ENCODE assay signal across 16 cellular contexts in genomic region chrY:7448691-7449090, GRCh38.
DNase-seq lines count a peak whose midpoint lies in the region; ATAC-seq and TF ChIP-seq lines count a peak whose summit lies in the region.
"Had no signal": no experiment of that assay in that cellular context is flagged by ENCODE, and none has a peak within 500 bp of the region (broad histone marks: within the 10 kb centered on the region; RNA-seq: fewer than 3 reads in every experiment).

No MANE protein-coding gene starts in this region.

- H3K9me3 ChIP-seq in suprapubic skin: no peaks in the 10 kb centered on the region
- H3K9me3 ChIP-seq in MG63: no peaks in the 10 kb centered on the region

- TF ChIP-seq POLR2A in suprapubic skin (IDR thresholded peaks at IDR 0.05): no peak

- H3K36me3 ChIP-seq in suprapubic skin (no peaks in the 10 kb centered on the region), MG63 (no peaks in the 10 kb centered on the region)

- POLR2A ChIA-PET in RWPE1 (lab: Yijun Ruan, JAX; ENCODE audit: low non-redundant PET): no interaction called here

- no peaks in the 10 kb centered on the region for H3K27me3 ChIP-seq in suprapubic skin
- no peaks in the 10 kb centered on the region for H3K27me3 ChIP-seq in MG63

- no peak overlapping the region for H3K4me3 ChIP-seq in AG10803 (ENCODE audit: low read length)
- no peak overlapping the region for H3K4me3 ChIP-seq in suprapubic skin
- H3K4me3 ChIP-seq in MG63: no peak overlapping the region
- H3K4me3 ChIP-seq: GM12878 had no signal

- CTCF ChIA-PET in RWPE1 (lab: Yijun Ruan, JAX): no interaction called here

- WGBS in suprapubic skin: no CpG with 5 or more reads among the region's 3 CpGs

- peaks cover 6% of the 10 kb centered on the region for H3K4me1 ChIP-seq in suprapubic skin

- TF ChIP-seq CTCF in AG10803 (conservative IDR thresholded peaks at IDR 0.05; ENCODE audit: low read length) (no peak), RWPE1 (conservative IDR thresholded peaks at IDR 0.05; ENCODE audit: low read depth) (no peak), suprapubic skin (IDR thresholded peaks at IDR 0.05) (no peak)

- DNase-seq in AG10803 (ENCODE audit: low read depth) (peak; percentile 69), RWPE1 (ENCODE audit: low spot score) (no peak), fibroblast of gingiva (ENCODE audit: low read depth) (peak; percentile 59), suprapubic skin (ENCODE audit: low spot score in 2 of 2) (no peak), HK-2 (ENCODE audit: unreplicated experiment) (no peak), MG63 (no peak)
- DNase-seq: 8988T; ACHN; Calu3; CD4-positive, alpha-beta T cell; DMS 273 treated with DMSO at 0.1 percent for 48 hours; KG1 had no signal

- TF ChIP-seq EP300 in suprapubic skin (IDR thresholded peaks at IDR 0.05): no peak

- ATAC-seq in HG03342 (IDR thresholded peaks at IDR 0.05; ENCODE audit: unreplicated experiment): no peak
- ATAC-seq: GM12878, HCT116 had no signal

- peak overlapping the region; percentile 85 for H3K27ac ChIP-seq in RWPE1
- peak overlapping the region; percentile 10 for H3K27ac ChIP-seq in suprapubic skin
- H3K27ac ChIP-seq: HL-60 had no signal

Comparison
In these comparisons a context has a peak if more than half of its experiments do, and no peak if none do; other contexts are left out.
1. DNase-seq: peak in AG10803 (single experiment) and fibroblast of gingiva (single experiment); none in RWPE1 (single experiment), suprapubic skin (0 of 2), HK-2 (single experiment) and MG63 (single experiment).